Comparison of ENCODE assay signal across 14 cellular contexts in genomic region chr10:50618624-50619023, GRCh38. TPM values are rescaled to one million over a fixed set of nuclear protein-coding genes. Genes with fewer than 3 reads are reported as not detected.
DNase-seq lines count a peak whose midpoint lies in the region; ATAC-seq and TF ChIP-seq lines count a peak whose summit lies in the region.
"Had no signal": no experiment of that assay in that cellular context is flagged by ENCODE, and none has a peak within 500 bp of the region (broad histone marks: within the 10 kb centered on the region; RNA-seq: fewer than 3 reads in every experiment).

No MANE protein-coding gene starts in this region.

- no peak overlapping the region for H3K27ac ChIP-seq in CD4-positive, CD25-positive, alpha-beta regulatory T cell (ENCODE audit: insufficient read depth, low read length, poor library complexity, severe bottlenecking)
- peak overlapping the region; percentile 90 for H3K27ac ChIP-seq in GM23338 (ENCODE audit: low read depth)
- H3K27ac ChIP-seq in VCaP = peak overlapping the region; percentile 97
- H3K27ac ChIP-seq: WERI-Rb-1 had no signal

- peak overlapping the region; percentile 23 for H3K4me3 ChIP-seq in CD4-positive, CD25-positive, alpha-beta regulatory T cell (ENCODE audit: low read depth, low read length)
- peak overlapping the region; percentile 86 for H3K4me3 ChIP-seq in GM23338

- H3K4me3 Mint-ChIP-seq in CD4-positive, CD25-positive, alpha-beta regulatory T cell = peak overlapping the region in 3 of 4 donors; percentile 60 to 99 (median 66)
- peak overlapping the region; percentile 53 for H3K4me3 Mint-ChIP-seq in GM23338
- H3K4me3 Mint-ChIP-seq in immature natural killer cell = no peak overlapping the region
- H3K4me3 Mint-ChIP-seq: activated naive CD4-positive, alpha-beta T cell treated with anti-CD3 and anti-CD28 coated beads, Interleukin-2, amount 10 ng/mL, durations not matched to agents 7 days and 5 days had no signal

- H3K27me3 Mint-ChIP-seq in CD4-positive, CD25-positive, alpha-beta regulatory T cell = peaks cover 6% of the 10 kb centered on the region
- peaks cover 16% of the 10 kb centered on the region for H3K27me3 Mint-ChIP-seq in GM23338 (ENCODE audit: insufficient read depth, low read depth, poor library complexity)
- H3K27me3 Mint-ChIP-seq in immature natural killer cell (ENCODE audit: low read depth in 3 of 3) = peaks cover 0 to 10% (median 9%) of the 10 kb centered on the region in 3 donors
- H3K27me3 Mint-ChIP-seq: activated naive CD4-positive, alpha-beta T cell treated with anti-CD3 and anti-CD28 coated beads, Interleukin-2, amount 10 ng/mL, durations not matched to agents 7 days and 5 days had no signal

- H3K27me3 ChIP-seq in CD4-positive, CD25-positive, alpha-beta regulatory T cell (ENCODE audit: control insufficient read depth, insufficient read depth, low read length) = no peaks in the 10 kb centered on the region
- H3K27me3 ChIP-seq in GM23338 (ENCODE audit: insufficient read depth) = peaks cover 4% of the 10 kb centered on the region; the same call in 1 of the 2 replicates

- no peaks in the 10 kb centered on the region for H3K9me3 Mint-ChIP-seq in CD4-positive, CD25-positive, alpha-beta regulatory T cell
- H3K9me3 Mint-ChIP-seq in GM23338 (no peaks in the 10 kb centered on the region), immature natural killer cell (no peaks in the 10 kb centered on the region)
- H3K9me3 Mint-ChIP-seq: activated naive CD4-positive, alpha-beta T cell treated with anti-CD3 and anti-CD28 coated beads, Interleukin-2, amount 10 ng/mL, durations not matched to agents 7 days and 5 days had no signal

- DNase-seq in CD4-positive, CD25-positive, alpha-beta regulatory T cell = no peak
- DNase-seq in GM23338 (ENCODE audit: low spot score) (peak; percentile 52), immature natural killer cell (no peak), GM03348 (ENCODE audit: low spot score) (no peak), NCI-H1048 (lab: John Stamatoyannopoulos, UW) (no peak), GM20000 (ENCODE audit: low spot score) (no peak)
- DNase-seq: activated naive CD4-positive, alpha-beta T cell treated with anti-CD3 and anti-CD28 coated beads, Interleukin-2, amount 10 ng/mL, durations not matched to agents 7 days and 5 days; effector CD8-positive, alpha-beta T cell; NCI-H1092; NCI-H2171; stimulated activated CD4-positive, alpha-beta T cell treated with anti-CD3 and anti-CD28 coated beads, Interleukin-12 subunit alpha, Interleukin-12 subunit beta, amount 100 ng/mL, for 4 hours; WERI-Rb-1 had no signal

- H3K4me2 ChIP-seq in GM23338 = peak overlapping the region; percentile 79

- H4K20me1 ChIP-seq in GM23338 (replicated peaks; ENCODE audit: insufficient read depth) = no peaks in the 10 kb centered on the region; the same call in 1 of the 2 replicates

- H2AFZ ChIP-seq in GM23338 = no peak overlapping the region

- peaks cover 5% of the 10 kb centered on the region for H3K36me3 Mint-ChIP-seq in CD4-positive, CD25-positive, alpha-beta regulatory T cell
- H3K36me3 Mint-ChIP-seq in GM23338 (ENCODE audit: low read depth) (no peaks in the 10 kb centered on the region), immature natural killer cell (no peaks in the 10 kb centered on the region)

- H3K27ac Mint-ChIP-seq in CD4-positive, CD25-positive, alpha-beta regulatory T cell = peak overlapping the region in 2 of 3 donors; percentile 23 to 31
- H3K27ac Mint-ChIP-seq in GM23338 (peak overlapping the region; percentile 91), immature natural killer cell (peak overlapping the region in 4 of 6 donors; percentile 13 to 80 (median 66))

- peaks cover 66% of the 10 kb centered on the region for H3K4me1 ChIP-seq in CD4-positive, CD25-positive, alpha-beta regulatory T cell (ENCODE audit: control insufficient read depth, insufficient read depth, low read length, poor library complexity, severe bottlenecking)
- peaks cover 82% of the 10 kb centered on the region for H3K4me1 ChIP-seq in GM23338 (ENCODE audit: insufficient read depth)

- TF ChIP-seq CTCF in GM23338 (conservative IDR thresholded peaks at IDR 0.05; ENCODE audit: low read depth in 2 of 2) = no peak
- TF ChIP-seq CTCF in VCaP (conservative IDR thresholded peaks at IDR 0.05) = no peak
- no peak for TF ChIP-seq CTCF in GM20000 (IDR thresholded peaks at IDR 0.05; ENCODE audit: extremely low read depth, missing control alignments)

- H3K79me2 ChIP-seq in GM23338 (replicated peaks; ENCODE audit: insufficient read depth) = peaks cover 77% of the 10 kb centered on the region

- H3K36me3 ChIP-seq in CD4-positive, CD25-positive, alpha-beta regulatory T cell (ENCODE audit: control insufficient read depth, insufficient read depth, low read length) = no peaks in the 10 kb centered on the region
- no peaks in the 10 kb centered on the region for H3K36me3 ChIP-seq in GM23338 (ENCODE audit: insufficient read depth)
- H3K36me3 ChIP-seq: WERI-Rb-1 had no signal

- no peaks in the 10 kb centered on the region for H3K9me3 ChIP-seq in CD4-positive, CD25-positive, alpha-beta regulatory T cell (ENCODE audit: control insufficient read depth in 2 of 2, low read length in 2 of 2)

- H3F3A ChIP-seq in GM23338 (replicated peaks; ENCODE audit: low read depth) = peaks cover 5% of the 10 kb centered on the region

- H3K9me2 ChIP-seq in GM23338 (ENCODE audit: insufficient read depth) = no peaks in the 10 kb centered on the region

- peaks cover 40 to 75% (median 54%) of the 10 kb centered on the region in 4 donors for H3K4me1 Mint-ChIP-seq in CD4-positive, CD25-positive, alpha-beta regulatory T cell
- peaks cover 78% of the 10 kb centered on the region for H3K4me1 Mint-ChIP-seq in GM23338
- peaks cover 26 to 53% of the 10 kb centered on the region in 2 donors for H3K4me1 Mint-ChIP-seq in immature natural killer cell

- no peak for ATAC-seq in CD4-positive, CD25-positive, alpha-beta regulatory T cell (ENCODE audit: low read depth in 2 of 2)
- no peak for ATAC-seq in GM23338
- ATAC-seq in HG03354 (IDR thresholded peaks at IDR 0.05; ENCODE audit: poor library complexity, severe bottlenecking, unreplicated experiment) = no peak

TF ChIP-seq in GM23338, 12 proteins besides CTCF, POLR2A, EP300 and RAD21 (continues in another document):
- TF ChIP-seq STAT1 (IDR thresholded peaks at IDR 0.05; ENCODE audit: unreplicated experiment) (no peak), ZNF462 (CRISPR knock-in tag; IDR thresholded peaks at IDR 0.05) (no peak)

RNA-seq across cellular contexts. Expression of gene SGMS1, which starts 5.1 kb away (rescaled TPM):
- 241 TPM for total RNA-seq in CD4-positive, CD25-positive, alpha-beta regulatory T cell
- 10 to 100 TPM; 25.7 to 34.3 (median 31.4) TPM for polyA plus RNA-seq in CD4-positive, CD25-positive, alpha-beta regulatory T cell
- 33.6 and 34.7 TPM in 2 replicates for total RNA-seq in GM23338 (2014; rRNA removed; shearing (Covaris generic))
- polyA plus RNA-seq in GM23338 (2016; fragmentation: Nextera tagmentation; extraction: Ambion mirVana) (12.6 and 15.0 TPM in 2 replicates), immature natural killer cell (10 to 100 TPM in 2 of 3 donors, 1 to 10 TPM in 1; 9.2 to 13.3 (median 11.8) TPM)

Comparison
In these comparisons a context has a peak if more than half of its experiments do, and no peak if none do; other contexts are left out.
1. H3K27ac Mint-ChIP-seq: peak in every context shown above with its lines; median percentile 91 in GM23338; 66 in immature natural killer cell; 27 in CD4-positive, CD25-positive, alpha-beta regulatory T cell.
2. H3K4me3 Mint-ChIP-seq: peak in CD4-positive, CD25-positive, alpha-beta regulatory T cell (3 of 4) and GM23338 (single experiment); none in immature natural killer cell (0 of 5).